18 cellular contexts compared by ENCODE assay signal in genomic region chr17:74337834-74338500, GRCh38. TPM values are rescaled to one million over a fixed set of nuclear protein-coding genes. Genes with fewer than 3 reads are reported as not detected.
DNase-seq lines count a peak whose midpoint lies in the region; ATAC-seq and TF ChIP-seq lines count a peak whose summit lies in the region.
"Had no signal": no experiment of that assay in that cellular context is flagged by ENCODE, and none has a peak within 500 bp of the region (broad histone marks: within the 10 kb centered on the region; RNA-seq: fewer than 3 reads in every experiment).

No MANE protein-coding gene starts in this region.

- H3K27ac Mint-ChIP-seq in CD14-positive monocyte: peak overlapping the region in 1 of 7 donors; percentile 16
- H3K27ac Mint-ChIP-seq in activated CD8-positive, alpha-beta memory T cell treated with anti-CD3 and anti-CD28 coated beads, Interleukin-2, amount 10 ng/mL, durations not matched to agents 7 days and 5 days: no peak overlapping the region
- H3K27ac Mint-ChIP-seq: activated naive CD8-positive, alpha-beta T cell treated with anti-CD3 and anti-CD28 coated beads, Interleukin-2, amount 10 ng/mL, durations not matched to agents 7 days and 5 days; stimulated activated effector memory CD8-positive, alpha-beta T cell treated with anti-CD3 and anti-CD28 coated beads, Interleukin-12 subunit alpha, Interleukin-12 subunit beta, amount 100 ng/mL, for 72 hours had no signal

- no peaks in the 10 kb centered on the region for H3K36me3 Mint-ChIP-seq in CD14-positive monocyte
- no peaks in the 10 kb centered on the region for H3K36me3 Mint-ChIP-seq in activated CD8-positive, alpha-beta memory T cell treated with anti-CD3 and anti-CD28 coated beads, Interleukin-2, amount 10 ng/mL, durations not matched to agents 7 days and 5 days
- H3K36me3 Mint-ChIP-seq: activated naive CD8-positive, alpha-beta T cell treated with anti-CD3 and anti-CD28 coated beads, Interleukin-2, amount 10 ng/mL, durations not matched to agents 7 days and 5 days; stimulated activated effector memory CD8-positive, alpha-beta T cell treated with anti-CD3 and anti-CD28 coated beads, Interleukin-12 subunit alpha, Interleukin-12 subunit beta, amount 100 ng/mL, for 72 hours had no signal

- ATAC-seq in GM21390 (IDR thresholded peaks at IDR 0.05; ENCODE audit: unreplicated experiment): no peak
- ATAC-seq in activated CD8-positive, alpha-beta memory T cell treated with anti-CD3 and anti-CD28 coated beads, Interleukin-2, amount 10 ng/mL, durations not matched to agents 7 days and 5 days: no peak
- ATAC-seq: foreskin keratinocyte; Right ventricle myocardium inferior; stimulated activated effector memory CD8-positive, alpha-beta T cell treated with anti-CD3 and anti-CD28 coated beads, Interleukin-12 subunit alpha, Interleukin-12 subunit beta, amount 100 ng/mL, for 72 hours; upper lobe of right lung had no signal

- H3K27me3 Mint-ChIP-seq in CD14-positive monocyte (ENCODE audit: low read depth in 3 of 3): peaks cover 6 to 20% (median 9%) of the 10 kb centered on the region in 3 donors
- H3K27me3 Mint-ChIP-seq in activated CD8-positive, alpha-beta memory T cell treated with anti-CD3 and anti-CD28 coated beads, Interleukin-2, amount 10 ng/mL, durations not matched to agents 7 days and 5 days: peaks cover 2% of the 10 kb centered on the region
- H3K27me3 Mint-ChIP-seq: central memory CD8-positive, alpha-beta T cell had no signal

- H3K4me3 Mint-ChIP-seq in CD14-positive monocyte: no peak overlapping the region
- H3K4me3 Mint-ChIP-seq in activated CD8-positive, alpha-beta memory T cell treated with anti-CD3 and anti-CD28 coated beads, Interleukin-2, amount 10 ng/mL, durations not matched to agents 7 days and 5 days: no peak overlapping the region
- H3K4me3 Mint-ChIP-seq: activated naive CD8-positive, alpha-beta T cell treated with anti-CD3 and anti-CD28 coated beads, Interleukin-2, amount 10 ng/mL, durations not matched to agents 7 days and 5 days; central memory CD8-positive, alpha-beta T cell; neural crest cell; stimulated activated effector memory CD8-positive, alpha-beta T cell treated with anti-CD3 and anti-CD28 coated beads, Interleukin-12 subunit alpha, Interleukin-12 subunit beta, amount 100 ng/mL, for 72 hours had no signal

- H3K4me1 Mint-ChIP-seq in CD14-positive monocyte: peaks cover under 1% of the 10 kb centered on the region
- peaks cover 22% of the 10 kb centered on the region for H3K4me1 Mint-ChIP-seq in activated CD8-positive, alpha-beta memory T cell treated with anti-CD3 and anti-CD28 coated beads, Interleukin-2, amount 10 ng/mL, durations not matched to agents 7 days and 5 days
- H3K4me1 Mint-ChIP-seq: central memory CD8-positive, alpha-beta T cell; stimulated activated effector memory CD8-positive, alpha-beta T cell treated with anti-CD3 and anti-CD28 coated beads, Interleukin-12 subunit alpha, Interleukin-12 subunit beta, amount 100 ng/mL, for 72 hours had no signal

- no peaks in the 10 kb centered on the region for H3K9me3 Mint-ChIP-seq in CD14-positive monocyte
- H3K9me3 Mint-ChIP-seq in activated CD8-positive, alpha-beta memory T cell treated with anti-CD3 and anti-CD28 coated beads, Interleukin-2, amount 10 ng/mL, durations not matched to agents 7 days and 5 days (ENCODE audit: low read depth): no peaks in the 10 kb centered on the region
- H3K9me3 Mint-ChIP-seq: activated naive CD8-positive, alpha-beta T cell treated with anti-CD3 and anti-CD28 coated beads, Interleukin-2, amount 10 ng/mL, durations not matched to agents 7 days and 5 days; central memory CD8-positive, alpha-beta T cell; neural crest cell; stimulated activated effector memory CD8-positive, alpha-beta T cell treated with anti-CD3 and anti-CD28 coated beads, Interleukin-12 subunit alpha, Interleukin-12 subunit beta, amount 100 ng/mL, for 72 hours had no signal

- no peak for TF ChIP-seq CTCF in CD14-positive monocyte (IDR thresholded peaks at IDR 0.05)

- intact Hi-C loops in CD14-positive monocyte (cut with micrococcal nuclease): no loop called here

- CTCF ChIA-PET in activated CD8-positive, alpha-beta memory T cell treated with anti-CD3 and anti-CD28 coated beads, Interleukin-2, amount 10 ng/mL, durations not matched to agents 7 days and 5 days (lab: Charles Lee): interaction anchor here (2.8 kb wide), 1 partner anchor 15 kb away, joined by 10 read pairs; no protein-coding TSS in a partner anchor

- peak; percentile 73 for DNase-seq in DMS53 (lab: John Stamatoyannopoulos, UW)
- DNase-seq in NCI-H2196 (lab: John Stamatoyannopoulos, UW; ENCODE audit: unreplicated experiment): peak; percentile 46
- DNase-seq in anterior cingulate cortex (lab: John Stamatoyannopoulos, UW): peak in 47 of 58 donors; percentile 7 to 88 (median 59)
- DNase-seq in pons (ENCODE audit: low spot score): peak; percentile 85
- DNase-seq in HCEC 1CT: no peak
- DNase-seq in CD14-positive monocyte (ENCODE audit: low spot score): no peak
- no peak for DNase-seq in activated CD8-positive, alpha-beta memory T cell treated with anti-CD3 and anti-CD28 coated beads, Interleukin-2, amount 10 ng/mL, durations not matched to agents 7 days and 5 days
- DNase-seq: activated naive CD8-positive, alpha-beta T cell treated with anti-CD3 and anti-CD28 coated beads, Interleukin-2, amount 10 ng/mL, durations not matched to agents 7 days and 5 days; activated T-cell treated with anti-CD3 and anti-CD28 coated beads, Interleukin-2, amount 50 U/mL, for 48 hours; foreskin keratinocyte; mammary epithelial cell; upper lobe of right lung had no signal

RNA-seq across cellular contexts. Expression of gene KIF19, which starts 11.9 kb away (rescaled TPM):
- not detected for polyA plus RNA-seq in CD14-positive monocyte
- 1 to 10 TPM in 1 of 2 experiments, under 1 TPM in 1; 0.42 to 1.6 TPM for total RNA-seq in activated CD8-positive, alpha-beta memory T cell treated with anti-CD3 and anti-CD28 coated beads, Interleukin-2, amount 10 ng/mL, durations not matched to agents 7 days and 5 days
- total RNA-seq: mammary epithelial cell had no signal
- polyA plus RNA-seq: mammary epithelial cell had no signal

RNA-seq across cellular contexts. Expression of gene BTBD17, which starts 23.7 kb away (rescaled TPM):
- polyA plus RNA-seq in CD14-positive monocyte: not detected
- not detected for total RNA-seq in activated CD8-positive, alpha-beta memory T cell treated with anti-CD3 and anti-CD28 coated beads, Interleukin-2, amount 10 ng/mL, durations not matched to agents 7 days and 5 days
- total RNA-seq: activated naive CD8-positive, alpha-beta T cell treated with anti-CD3 and anti-CD28 coated beads, Interleukin-2, amount 10 ng/mL, durations not matched to agents 7 days and 5 days; foreskin keratinocyte; mammary epithelial cell; Right ventricle myocardium inferior; skeletal muscle tissue; upper lobe of right lung had no signal
- polyA plus RNA-seq: foreskin keratinocyte, mammary epithelial cell had no signal

RNA-seq across cellular contexts. Expression of gene GPR142, which starts 29.3 kb away (rescaled TPM):
- polyA plus RNA-seq in CD14-positive monocyte: not detected
- not detected for total RNA-seq in activated CD8-positive, alpha-beta memory T cell treated with anti-CD3 and anti-CD28 coated beads, Interleukin-2, amount 10 ng/mL, durations not matched to agents 7 days and 5 days
- total RNA-seq: activated naive CD8-positive, alpha-beta T cell treated with anti-CD3 and anti-CD28 coated beads, Interleukin-2, amount 10 ng/mL, durations not matched to agents 7 days and 5 days; foreskin keratinocyte; mammary epithelial cell; Right ventricle myocardium inferior; skeletal muscle tissue; upper lobe of right lung had no signal
- polyA plus RNA-seq: foreskin keratinocyte, mammary epithelial cell had no signal

Comparison
In these comparisons a context has a peak if more than half of its experiments do, and no peak if none do; other contexts are left out.
1. DNase-seq: peak in DMS53 (single experiment), NCI-H2196 (single experiment), anterior cingulate cortex (47 of 58) and pons (single experiment); none in HCEC 1CT (single experiment), CD14-positive monocyte (single experiment) and activated CD8-positive, alpha-beta memory T cell treated with anti-CD3 and anti-CD28 coated beads, Interleukin-2, amount 10 ng/mL, durations not matched to agents 7 days and 5 days (single experiment).